ENCODE assay signal across 24 cellular contexts in genomic region chr17:49664706-49665211, GRCh38. TPM values are rescaled to one million over a fixed set of nuclear protein-coding genes. Genes with fewer than 3 reads are reported as not detected.
DNase-seq lines count a peak whose midpoint lies in the region; ATAC-seq and FAIRE-seq lines count a peak whose summit lies in the region.
"Had no signal": no experiment of that assay in that cellular context is flagged by ENCODE, and none has a peak within 500 bp of the region (broad histone marks: within the 10 kb centered on the region; RNA-seq: fewer than 3 reads in every experiment).

No MANE protein-coding gene starts in this region.

- no peaks in the 10 kb centered on the region for H3K9me3 Mint-ChIP-seq in dendritic cell treated with granulocyte-macrophage colony-stimulating factor and Interleukin-4, amounts not matched to agents 40 ng/mL and 50 ng/mL, for 4 days
- H3K9me3 Mint-ChIP-seq in naive thymus-derived CD4-positive, alpha-beta T cell, result no peaks in the 10 kb centered on the region
- H3K9me3 Mint-ChIP-seq: activated T-cell treated with anti-CD3 and anti-CD28 coated beads, Interleukin-2, amount 50 U/mL, for 24 hours had no signal

- POLR2A ChIA-PET in naive thymus-derived CD4-positive, alpha-beta T cell (lab: Charles Lee), result interaction anchor here (0.6 to 0.8 kb wide), 3 partner anchors 11 to 21 kb away, joined by 3 to 5 read pairs (median 5); no protein-coding TSS in a partner anchor

- no peak for ATAC-seq in naive thymus-derived CD4-positive, alpha-beta T cell
- no peak for ATAC-seq in GM21717 (IDR thresholded peaks at IDR 0.05; ENCODE audit: unreplicated experiment)
- ATAC-seq: sciatic nerve had no signal

- peak; percentile 23 for FAIRE-seq in G401.6 (lab: Jason Lieb, UNC)
- FAIRE-seq: endometrium had no signal

- peak overlapping the region in 2 of 11 experiments; percentile 34 to 35; a peak in 2 of 22 replicates for H3K9ac ChIP-seq in BLaER1 treated with 17β-estradiol and CSF1 and Interleukin-3, amounts not matched to agents 10 nM and 100 nM

- H4K20me1 ChIP-seq in BLaER1 treated with 17β-estradiol and CSF1 and Interleukin-3, amounts not matched to agents 10 nM and 100 nM, result peaks cover 0 to 96% (median 29%) of the 10 kb centered on the region in 11 experiments; a peak in 17 of 22 replicates

- peaks cover 19 to 60% (median 52%) of the 10 kb centered on the region in 11 experiments for H3K36me3 ChIP-seq in BLaER1 treated with 17β-estradiol and CSF1 and Interleukin-3, amounts not matched to agents 10 nM and 100 nM
- H3K36me3 ChIP-seq in naive thymus-derived CD4-positive, alpha-beta T cell (ENCODE audit: control insufficient read depth in 2 of 3, insufficient read depth in 3 of 3, low read length in 3 of 3), result peaks cover 0 to 9% (median 0%) of the 10 kb centered on the region in 3 experiments
- H3K36me3 ChIP-seq: thyroid gland had no signal

- H3K4me3 ChIP-seq in BLaER1 treated with 17β-estradiol and CSF1 and Interleukin-3, amounts not matched to agents 10 nM and 100 nM, result no peak overlapping the region
- no peak overlapping the region for H3K4me3 ChIP-seq in naive thymus-derived CD4-positive, alpha-beta T cell (ENCODE audit: low read length)
- H3K4me3 ChIP-seq: adrenal gland, hepatocyte, lung, thyroid gland had no signal

- no peak overlapping the region for H3K27ac ChIP-seq in BLaER1 treated with 17β-estradiol and CSF1 and Interleukin-3, amounts not matched to agents 10 nM and 100 nM
- H3K27ac ChIP-seq in naive thymus-derived CD4-positive, alpha-beta T cell (ENCODE audit: low read depth, low read length), result no peak overlapping the region
- H3K27ac ChIP-seq: adrenal gland, C4-2B, hepatocyte, neutrophil, thyroid gland had no signal

- H3K4me1 ChIP-seq in BLaER1 treated with 17β-estradiol and CSF1 and Interleukin-3, amounts not matched to agents 10 nM and 100 nM, result peaks cover 12 to 26% (median 22%) of the 10 kb centered on the region in 10 experiments
- peaks cover 5 to 12% of the 10 kb centered on the region in 2 donors for H3K4me1 ChIP-seq in naive thymus-derived CD4-positive, alpha-beta T cell (ENCODE audit: control insufficient read depth in 2 of 2, insufficient read depth in 2 of 2, low read length in 2 of 2)

- CTCF ChIA-PET in naive thymus-derived CD4-positive, alpha-beta T cell (lab: Charles Lee), result interaction anchor here (0.8 to 1.4 kb wide), 2 partner anchors 10 to 95 kb away, joined by 4 read pairs; no protein-coding TSS in a partner anchor

- H3K4me3 Mint-ChIP-seq in dendritic cell treated with granulocyte-macrophage colony-stimulating factor and Interleukin-4, amounts not matched to agents 40 ng/mL and 50 ng/mL, for 4 days, result no peak overlapping the region
- peak overlapping the region in 6 of 10 donors; percentile 6 to 60 (median 30) for H3K4me3 Mint-ChIP-seq in naive thymus-derived CD4-positive, alpha-beta T cell
- H3K4me3 Mint-ChIP-seq: activated T-cell treated with anti-CD3 and anti-CD28 coated beads, Interleukin-2, amount 50 U/mL, for 24 hours had no signal

- peaks cover 54% of the 10 kb centered on the region for H3K36me3 Mint-ChIP-seq in dendritic cell treated with granulocyte-macrophage colony-stimulating factor and Interleukin-4, amounts not matched to agents 40 ng/mL and 50 ng/mL, for 4 days (ENCODE audit: low read depth)
- peaks cover 4 to 41% (median 14%) of the 10 kb centered on the region in 5 donors for H3K36me3 Mint-ChIP-seq in naive thymus-derived CD4-positive, alpha-beta T cell

- peak overlapping the region in 9 of 11 experiments; percentile 3 to 74 (median 39); a peak in 12 of 22 replicates for H3K4me2 ChIP-seq in BLaER1 treated with 17β-estradiol and CSF1 and Interleukin-3, amounts not matched to agents 10 nM and 100 nM
- H3K4me2 ChIP-seq: hepatocyte had no signal

- intact Hi-C loops in dendritic cell treated with granulocyte-macrophage colony-stimulating factor and Interleukin-4, amounts not matched to agents 40 ng/mL and 50 ng/mL, for 4 days (cut with micrococcal nuclease), result loop anchor here (10.0 kb wide), 1 partner anchor 50 kb away; no protein-coding TSS in a partner anchor
- intact Hi-C loops in naive thymus-derived CD4-positive, alpha-beta T cell (cut with micrococcal nuclease), result no loop called here

- no peaks in the 10 kb centered on the region for H3K27me3 Mint-ChIP-seq in dendritic cell treated with granulocyte-macrophage colony-stimulating factor and Interleukin-4, amounts not matched to agents 40 ng/mL and 50 ng/mL, for 4 days
- no peaks in the 10 kb centered on the region for H3K27me3 Mint-ChIP-seq in naive thymus-derived CD4-positive, alpha-beta T cell
- H3K27me3 Mint-ChIP-seq: activated T-cell treated with anti-CD3 and anti-CD28 coated beads, Interleukin-2, amount 50 U/mL, for 24 hours had no signal

- H3K27ac Mint-ChIP-seq in dendritic cell treated with granulocyte-macrophage colony-stimulating factor and Interleukin-4, amounts not matched to agents 40 ng/mL and 50 ng/mL, for 4 days, result peak overlapping the region; percentile 69
- peak overlapping the region in 3 of 9 donors; percentile 52 to 82 (median 67) for H3K27ac Mint-ChIP-seq in naive thymus-derived CD4-positive, alpha-beta T cell
- H3K27ac Mint-ChIP-seq: activated T-cell treated with anti-CD3 and anti-CD28 coated beads, Interleukin-2, amount 50 U/mL, for 24 hours had no signal

- no peak for DNase-seq in naive thymus-derived CD4-positive, alpha-beta T cell
- DNase-seq in islet precursor cell, result no peak
- no peak for DNase-seq in putamen (ENCODE audit: low spot score)
- DNase-seq: activated CD4-positive, alpha-beta T cell treated with anti-CD3 and anti-CD28 coated beads, Interleukin-2, amount 50 U/mL, for 1 hour; activated T-cell treated with anti-CD3 and anti-CD28 coated beads, Interleukin-2, amount 50 U/mL, for 24 hours; adrenal gland; central memory CD4-positive, alpha-beta T cell; NCI-H1092 treated with DMSO at 0.1 percent for 48 hours; NCI-H187; NCI-H446 treated with DMSO at 0.1 percent for 48 hours; NCI-H774; posterior cingulate gyrus; stimulated activated CD4-positive, alpha-beta T cell treated with anti-CD3 and anti-CD28 coated beads, Interleukin-4, amount 100 ng/mL, for 1 hour; thyroid gland had no signal

- H3K9me3 ChIP-seq in BLaER1 treated with 17β-estradiol and CSF1 and Interleukin-3, amounts not matched to agents 10 nM and 100 nM (replicated peaks in 1 of 11), result peaks cover 0 to 13% (median 6%) of the 10 kb centered on the region in 11 experiments; a peak in 10 of 22 replicates
- H3K9me3 ChIP-seq in naive thymus-derived CD4-positive, alpha-beta T cell (ENCODE audit: control insufficient read depth in 2 of 3, low read length in 3 of 3), result no peaks in the 10 kb centered on the region
- H3K9me3 ChIP-seq: adrenal gland, neutrophil, thyroid gland had no signal

- H3K4me1 Mint-ChIP-seq in dendritic cell treated with granulocyte-macrophage colony-stimulating factor and Interleukin-4, amounts not matched to agents 40 ng/mL and 50 ng/mL, for 4 days (ENCODE audit: low read depth), result peaks cover 31% of the 10 kb centered on the region
- peaks cover 30 to 76% (median 61%) of the 10 kb centered on the region in 7 donors for H3K4me1 Mint-ChIP-seq in naive thymus-derived CD4-positive, alpha-beta T cell

- no peaks in the 10 kb centered on the region for H3K27me3 ChIP-seq in BLaER1 treated with 17β-estradiol and CSF1 and Interleukin-3, amounts not matched to agents 10 nM and 100 nM
- H3K27me3 ChIP-seq in naive thymus-derived CD4-positive, alpha-beta T cell (ENCODE audit: control insufficient read depth in 2 of 2, insufficient read depth in 2 of 2, low read length in 2 of 2), result no peaks in the 10 kb centered on the region
- H3K27me3 ChIP-seq: adrenal gland, hepatocyte, neutrophil, thyroid gland had no signal

RNA-seq across cellular contexts. Expression of gene SPOP, which starts 13.1 kb away (rescaled TPM):
- 10 to 100 TPM; 59.6 to 94.8 (median 80.9) TPM for total RNA-seq in naive thymus-derived CD4-positive, alpha-beta T cell
- 100 to 1,000 TPM; 121 to 151 TPM for polyA plus RNA-seq in naive thymus-derived CD4-positive, alpha-beta T cell

RNA-seq across cellular contexts. Expression of gene SLC35B1, which starts 43.0 kb away (rescaled TPM):
- 10 to 100 TPM; 42.1 to 83.0 (median 49.0) TPM for total RNA-seq in naive thymus-derived CD4-positive, alpha-beta T cell
- polyA plus RNA-seq in naive thymus-derived CD4-positive, alpha-beta T cell, result 10 to 100 TPM; 23.4 to 28.5 TPM
